In genomic region chr13:75537401-75538365, GRCh38 we compare ENCODE assay signal across 1 cellular context.
A peak's percentile ranks its signal among the peaks of the same experiment; 100 is the strongest.
TF ChIP-seq lines count a peak whose summit lies in the region.

Gene COMMD6 (minus strand): TSS chr13:75537841. CDS start chr13:75537805, 36 bp downstream.

TF ChIP-seq in A549, 52 proteins besides CTCF, POLR2A, EP300 and RAD21 (continued from another document):
- no peak for TF ChIP-seq HMGXB4 (CRISPR knock-in tag; IDR thresholded peaks at IDR 0.05; ENCODE audit: borderline replicate concordance)
- no peak for TF ChIP-seq NPAS2 (CRISPR knock-in tag; IDR thresholded peaks at IDR 0.05; ENCODE audit: borderline replicate concordance)
- no peak for TF ChIP-seq JUNB (IDR thresholded peaks at IDR 0.05)
- TF ChIP-seq SMC3 (IDR thresholded peaks at IDR 0.05), result no peak
- TF ChIP-seq FOSB (CRISPR knock-in tag; IDR thresholded peaks at IDR 0.05), result no peak
- no peak for TF ChIP-seq FOSL2 (IDR thresholded peaks at IDR 0.05)
- TF ChIP-seq FOSL2 (CRISPR knock-in tag; IDR thresholded peaks at IDR 0.05), result 0 out of 2 replicates have a peak, but pooled peaks have one; percentile 13
- no peak for TF ChIP-seq TP53 (CRISPR knock-in tag; IDR thresholded peaks at IDR 0.05)
- no peak for TF ChIP-seq ZSCAN20 (CRISPR knock-in tag; IDR thresholded peaks at IDR 0.05)
- no peak for TF ChIP-seq HEYL (CRISPR knock-in tag; IDR thresholded peaks at IDR 0.05)
- no peak for TF ChIP-seq KDM1A (IDR thresholded peaks at IDR 0.05; ENCODE audit: low read depth)
- peak; percentile 62; the same call in 1 of the 2 replicates for TF ChIP-seq BHLHE40 (IDR thresholded peaks at IDR 0.05; ENCODE audit: low read depth, low read length)
- no peak for TF ChIP-seq CEBPB (IDR thresholded peaks at IDR 0.05)
- no peak for TF ChIP-seq CBX2 (IDR thresholded peaks at IDR 0.05; ENCODE audit: borderline replicate concordance, low read depth)
